Comparison of ENCODE assay signal across 8 cellular contexts in genomic region chr6:79536969-79537747, GRCh38. TPM values are rescaled to one million over a fixed set of nuclear protein-coding genes. Genes with fewer than 3 reads are reported as not detected.
A peak's percentile ranks its signal among the peaks of the same experiment; 100 is the strongest.
DNase-seq lines count a peak whose midpoint lies in the region; ATAC-seq and TF ChIP-seq lines count a peak whose summit lies in the region.

LCA5 (minus strand) TSS chr6:79537430; CDS start chr6:79518894, 18,536 bp downstream.

- H4K8ac ChIP-seq in mesendoderm (ENCODE audit: low read depth, low read length) = no peak within 1 kb of the TSS

- H3K27me3 ChIP-seq in mesendoderm (ENCODE audit: insufficient read depth, low read length, poor library complexity) = no peaks in the 10 kb centered on the region

- peak within 1 kb of the TSS; percentile 88 for H3K9ac ChIP-seq in mesendoderm (ENCODE audit: low read length)

- WGBS in mesendoderm (ENCODE audit: extremely low coverage, insufficient coverage, low lambda C conversion rate) = no CpG with 5 or more reads among the region's 55 CpGs

- H3K79me1 ChIP-seq in mesendoderm (ENCODE audit: low read length) = peaks cover 2% of the 10 kb centered on the region

- H3K27me3 Mint-ChIP-seq in activated CD8-positive, alpha-beta memory T cell treated with anti-CD3 and anti-CD28 coated beads, Interleukin-2, amount 10 ng/mL, durations not matched to agents 7 days and 5 days = peaks cover 17% of the 10 kb centered on the region
- peaks cover 1% of the 10 kb centered on the region for H3K27me3 Mint-ChIP-seq in endothelial cell (ENCODE audit: unreplicated experiment)

- no peak within 1 kb of the TSS for H3K4me3 Mint-ChIP-seq in activated CD8-positive, alpha-beta memory T cell treated with anti-CD3 and anti-CD28 coated beads, Interleukin-2, amount 10 ng/mL, durations not matched to agents 7 days and 5 days
- H3K4me3 Mint-ChIP-seq in endothelial cell (ENCODE audit: unreplicated experiment) = no peak within 1 kb of the TSS

- H3K27ac ChIP-seq in mesendoderm (ENCODE audit: low read depth, low read length) = peak within 1 kb of the TSS; percentile 72

- peak within 1 kb of the TSS; percentile 2 for H2BK15ac ChIP-seq in mesendoderm (replicated peaks; ENCODE audit: low read depth)

- H3K4me1 Mint-ChIP-seq in activated CD8-positive, alpha-beta memory T cell treated with anti-CD3 and anti-CD28 coated beads, Interleukin-2, amount 10 ng/mL, durations not matched to agents 7 days and 5 days = no peaks in the 10 kb centered on the region
- no peaks in the 10 kb centered on the region for H3K4me1 Mint-ChIP-seq in endothelial cell (ENCODE audit: unreplicated experiment)

- H3K9me3 Mint-ChIP-seq in activated CD8-positive, alpha-beta memory T cell treated with anti-CD3 and anti-CD28 coated beads, Interleukin-2, amount 10 ng/mL, durations not matched to agents 7 days and 5 days (ENCODE audit: low read depth) = no peaks in the 10 kb centered on the region
- H3K9me3 Mint-ChIP-seq in endothelial cell (ENCODE audit: unreplicated experiment) = no peaks in the 10 kb centered on the region

- H3K23ac ChIP-seq in mesendoderm (ENCODE audit: low read length) = no peak within 1 kb of the TSS

- H3K27ac Mint-ChIP-seq in activated CD8-positive, alpha-beta memory T cell treated with anti-CD3 and anti-CD28 coated beads, Interleukin-2, amount 10 ng/mL, durations not matched to agents 7 days and 5 days = no peak within 1 kb of the TSS
- no peak within 1 kb of the TSS for H3K27ac Mint-ChIP-seq in endothelial cell (ENCODE audit: unreplicated experiment)

- peak within 1 kb of the TSS; percentile 91 for H3K4me2 ChIP-seq in mesendoderm (ENCODE audit: low read length)

- no peak within 1 kb of the TSS for H3K4ac ChIP-seq in mesendoderm (ENCODE audit: low read depth, low read length)

- no peaks in the 10 kb centered on the region for H3K36me3 Mint-ChIP-seq in activated CD8-positive, alpha-beta memory T cell treated with anti-CD3 and anti-CD28 coated beads, Interleukin-2, amount 10 ng/mL, durations not matched to agents 7 days and 5 days
- peaks cover 2% of the 10 kb centered on the region for H3K36me3 Mint-ChIP-seq in endothelial cell (ENCODE audit: low read depth, unreplicated experiment)

- ATAC-seq in GM19455 (IDR thresholded peaks at IDR 0.05; ENCODE audit: unreplicated experiment) (peak; percentile 100), HG03571 (IDR thresholded peaks at IDR 0.05; ENCODE audit: unreplicated experiment) (peak; percentile 100)
- ATAC-seq in activated CD8-positive, alpha-beta memory T cell treated with anti-CD3 and anti-CD28 coated beads, Interleukin-2, amount 10 ng/mL, durations not matched to agents 7 days and 5 days = peak; percentile 99

- DNase-seq in CMK (ENCODE audit: low read depth) (peak; percentile 72), NCI-H82 treated with DMSO at 0.1 percent for 48 hours (lab: John Stamatoyannopoulos, UW; ENCODE audit: unreplicated experiment) (peak; percentile 88), endothelial cell (ENCODE audit: low spot score) (peak; percentile 91), mesendoderm (peak; percentile 99)
- DNase-seq in activated CD8-positive, alpha-beta memory T cell treated with anti-CD3 and anti-CD28 coated beads, Interleukin-2, amount 10 ng/mL, durations not matched to agents 7 days and 5 days = peak; percentile 87
- DNase-seq in stimulated activated CD8-positive, alpha-beta memory T cell treated with anti-CD3 and anti-CD28 coated beads, Interleukin-12 subunit alpha, Interleukin-12 subunit beta, amount 100 ng/mL, for 24 hours (ENCODE audit: extremely low read depth) = peak; percentile 57

- H3K79me2 ChIP-seq in mesendoderm (ENCODE audit: control insufficient read depth, insufficient read depth, low read length) = peaks cover 1% of the 10 kb centered on the region

- H2AK5ac ChIP-seq in mesendoderm (ENCODE audit: low read length) = no peak within 1 kb of the TSS

- H3K4me3 ChIP-seq in mesendoderm (ENCODE audit: low read length) = peak within 1 kb of the TSS; percentile 91

- peak within 1 kb of the TSS; percentile 94 for H3K56ac ChIP-seq in mesendoderm (ENCODE audit: low read length)

- H2BK120ac ChIP-seq in mesendoderm (ENCODE audit: low read depth, low read length) = no peak within 1 kb of the TSS

- peak within 1 kb of the TSS; percentile 10 for H2BK5ac ChIP-seq in mesendoderm (ENCODE audit: low read length)

- CTCF ChIA-PET in activated CD8-positive, alpha-beta memory T cell treated with anti-CD3 and anti-CD28 coated beads, Interleukin-2, amount 10 ng/mL, durations not matched to agents 7 days and 5 days (lab: Charles Lee) = interaction anchor here (1.3 kb wide), 1 partner anchor 34 kb away, joined by 3 read pairs; no protein-coding TSS in a partner anchor

- TF ChIP-seq CTCF in endothelial cell (IDR thresholded peaks at IDR 0.05; ENCODE audit: unreplicated experiment) = no peak

- H3K36me3 ChIP-seq in mesendoderm (ENCODE audit: control insufficient read depth, insufficient read depth, low read length) = no peaks in the 10 kb centered on the region

- no peak within 1 kb of the TSS for H4K5ac ChIP-seq in mesendoderm (ENCODE audit: low read length)

- H3K4me1 ChIP-seq in mesendoderm (ENCODE audit: control insufficient read depth, low read depth, low read length) = no peaks in the 10 kb centered on the region

- H3K18ac ChIP-seq in mesendoderm (ENCODE audit: low read length) = peak within 1 kb of the TSS; percentile 72

RNA-seq across cellular contexts. Expression of gene LCA5, which starts in this region (rescaled TPM):
- total RNA-seq in activated CD8-positive, alpha-beta memory T cell treated with anti-CD3 and anti-CD28 coated beads, Interleukin-2, amount 10 ng/mL, durations not matched to agents 7 days and 5 days = under 1 TPM in 1 of 2 experiments, not detected in 1; 0.16 TPM
- 3.6 TPM for total RNA-seq in endothelial cell (ENCODE audit: unreplicated experiment)
- 1.4 TPM for polyA plus RNA-seq in mesendoderm (2013, experiment 1 of 2)
- 1.8 TPM for polyA plus RNA-seq in mesendoderm (2013, experiment 2 of 2)

Comparison
In these comparisons a context has a peak if more than half of its experiments do, and no peak if none do; other contexts are left out.
1. Peak in every context shown above with its lines: DNase-seq, ATAC-seq, H3K4me3 ChIP-seq and H3K27ac ChIP-seq.
2. Peak in DNase-seq and ATAC-seq in activated CD8-positive, alpha-beta memory T cell treated with anti-CD3 and anti-CD28 coated beads, Interleukin-2, amount 10 ng/mL, durations not matched to agents 7 days and 5 days; RNA of the gene not detected or under 1 TPM.